ENCODE assay signal across 9 cellular contexts in the genomic region with DNA sequence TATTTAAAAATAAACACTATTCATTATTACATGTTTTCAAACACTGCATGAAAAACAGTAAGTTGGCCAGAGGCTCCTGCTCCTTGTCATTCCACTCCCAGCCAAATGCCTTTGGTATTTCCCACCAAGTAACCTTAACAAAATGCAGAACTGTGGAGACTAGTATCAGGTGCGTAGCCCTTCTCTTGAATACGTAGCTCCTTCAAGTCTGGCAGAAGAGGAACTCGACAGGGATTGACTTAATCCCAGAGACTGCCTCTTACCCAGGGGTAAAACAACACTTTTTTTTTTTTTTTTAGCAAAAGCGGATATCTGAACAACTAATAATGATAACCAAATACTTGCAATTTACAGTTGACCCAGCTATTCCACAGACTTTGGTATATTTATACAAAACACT. TPM values are rescaled to one million over a fixed set of nuclear protein-coding genes. Genes with fewer than 3 reads are reported as not detected.
DNase-seq lines count a peak whose midpoint lies in the region; ATAC-seq, FAIRE-seq and TF ChIP-seq lines count a peak whose summit lies in the region.
"Had no signal": no experiment of that assay in that cellular context is flagged by ENCODE, and none has a peak within 500 bp of the region (broad histone marks: within the 10 kb centered on the region; RNA-seq: fewer than 3 reads in every experiment).

No MANE protein-coding gene starts in this region.

- no peaks in the 10 kb centered on the region for H4K20me1 ChIP-seq in IMR-90 (ENCODE audit: insufficient read depth, low read length)

- no peak for TF ChIP-seq POLR2A in IMR-90 (IDR thresholded peaks at IDR 0.05; ENCODE audit: low read depth, low read length)

- H3K56ac ChIP-seq in IMR-90 (ENCODE audit: extremely low read depth, insufficient read depth, low read length): peak overlapping the region; percentile 16; the same call in 1 of the 2 replicates

- no peak overlapping the region for H2AK9ac ChIP-seq in IMR-90 (replicated peaks; ENCODE audit: low read depth, low read length, poor library complexity)

- no TSS peak for BruUV-seq in IMR-90 (replicated peaks; lab: Mats Ljungman, UMichigan)

- H3K27me3 ChIP-seq in IMR-90 (ENCODE audit: control insufficient read depth, insufficient read depth, low read length) (no peaks in the 10 kb centered on the region), bronchial epithelial cell (ENCODE audit: control insufficient read depth, insufficient read depth, low read length) (no peaks in the 10 kb centered on the region), muscle layer of duodenum (ENCODE audit: low read depth, low read length) (no peaks in the 10 kb centered on the region)

- H3K79me1 ChIP-seq in IMR-90 (ENCODE audit: low read depth in 1 of 2, low read length in 2 of 2): peaks cover 14 to 37% of the 10 kb centered on the region in 2 experiments

- H3K9me1 ChIP-seq in IMR-90 (ENCODE audit: insufficient read depth, low read length): 0 out of 2 replicates have a peak, but pooled peaks cover 3% of the 10 kb centered on the region

- H2AK5ac ChIP-seq in IMR-90 (ENCODE audit: low read depth, low read length): no peak overlapping the region

- H3K4me3 ChIP-seq in IMR-90 (ENCODE audit: insufficient read depth, low read depth, low read length) (peak overlapping the region; percentile 66), bronchial epithelial cell (ENCODE audit: low read depth, low read length) (peak overlapping the region; percentile 89), muscle layer of duodenum (ENCODE audit: low read depth in 1 of 2, low read length in 2 of 2) (peak overlapping the region; percentile 78 to 92)

- WGBS in IMR-90 (ENCODE audit: extremely low coverage in 2 of 2, insufficient read length in 1 of 2), 2 experiments: no CpG with 5 or more reads among the region's 4 CpGs

- no peak overlapping the region for H2BK120ac ChIP-seq in IMR-90 (ENCODE audit: low read depth, low read length)

- peak overlapping the region; percentile 94 for H3K23ac ChIP-seq in IMR-90 (ENCODE audit: low read depth, low read length)

- DNase-seq in AML-193 (lab: John Stamatoyannopoulos, UW): peak; percentile 14 to 25
- no peak for DNase-seq in IMR-90
- DNase-seq in bronchial epithelial cell (ENCODE audit: low read depth): no peak
- DNase-seq in NCI-H2029 treated with DMSO at 0.1 percent for 48 hours (lab: John Stamatoyannopoulos, UW): no peak
- no peak for DNase-seq in DMS79 (lab: John Stamatoyannopoulos, UW)
- no peak for DNase-seq in middle frontal gyrus (ENCODE audit: extremely low spot score, low spot score)

- no peak overlapping the region for H2BK5ac ChIP-seq in IMR-90 (ENCODE audit: low read depth, low read length, poor library complexity, severe bottlenecking)

- H3K4me1 ChIP-seq in IMR-90 (ENCODE audit: control insufficient read depth, insufficient read depth, low read length) (0 out of 2 replicates have a peak, but pooled peaks cover 2% of the 10 kb centered on the region), muscle layer of duodenum (ENCODE audit: control insufficient read depth in 1 of 2, insufficient read depth in 2 of 2, low read length in 2 of 2) (peaks cover 0 to 11% of the 10 kb centered on the region in 2 donors)

- POLR2A ChIA-PET in IMR-90 (lab: Charles Lee; ENCODE audit: unreplicated experiment): no interaction called here

- H4K91ac ChIP-seq in IMR-90 (ENCODE audit: insufficient read depth, low read depth, low read length): no peak overlapping the region

- no peak overlapping the region for H2BK15ac ChIP-seq in IMR-90 (ENCODE audit: low read depth, low read length)

- ATAC-seq in IMR-90 (ENCODE audit: low read depth) (no peak), GM19351 (IDR thresholded peaks at IDR 0.05; ENCODE audit: unreplicated experiment) (no peak)

- H4K5ac ChIP-seq in IMR-90 (ENCODE audit: low read depth, low read length): no peak overlapping the region; the same call in 1 of the 2 replicates

- no peaks in the 10 kb centered on the region for H3K9me3 ChIP-seq in IMR-90 (ENCODE audit: control insufficient read depth, insufficient read depth, low read length)
- H3K9me3 ChIP-seq in muscle layer of duodenum (ENCODE audit: control insufficient read depth in 1 of 2, low read length in 2 of 2): no peaks in the 10 kb centered on the region

- H3K4ac ChIP-seq in IMR-90 (ENCODE audit: low read depth, low read length): no peak overlapping the region

- H3K27ac ChIP-seq in IMR-90 (ENCODE audit: insufficient read depth, low read length): no peak overlapping the region
- peak overlapping the region; percentile 80 for H3K27ac ChIP-seq in muscle layer of duodenum (ENCODE audit: low read length)

- H3K4me2 ChIP-seq in IMR-90 (ENCODE audit: low read depth, low read length): peak overlapping the region; percentile 98

- H3K18ac ChIP-seq in IMR-90 (ENCODE audit: low read depth, low read length): no peak overlapping the region

- in situ Hi-C loops in IMR-90 (cut with MboI; ENCODE audit: low sequenced_read_pairs): no loop called here

- H2AFZ ChIP-seq in IMR-90 (replicated peaks; ENCODE audit: low read length, poor library complexity): no peak overlapping the region

- intact Hi-C loops in IMR-90 (cut with micrococcal nuclease): no loop called here

- TF ChIP-seq CTCF in IMR-90 (conservative IDR thresholded peaks at IDR 0.05; ENCODE audit: low read depth, low read length) (no peak), bronchial epithelial cell (IDR thresholded peaks at IDR 0.05; ENCODE audit: insufficient read depth, low read length, severe bottlenecking) (no peak)

- 0 out of 2 replicates have a peak overlapping the region, but pooled peaks have one; percentile 44 for H3K14ac ChIP-seq in IMR-90 (replicated peaks; ENCODE audit: low read depth, low read length)

- CTCF ChIA-PET in IMR-90 (lab: Yijun Ruan, JAX): interaction anchor here (0.6 to 2.8 kb wide), 5 partner anchors 9 to 239 kb away, joined by 3 to 14 read pairs (median 4); no protein-coding TSS in a partner anchor

- H3K9ac ChIP-seq in IMR-90 (ENCODE audit: low read depth, low read length): peak overlapping the region; percentile 75

- H3K36me3 ChIP-seq in IMR-90 (ENCODE audit: control insufficient read depth, insufficient read depth, low read length): peaks cover 8% of the 10 kb centered on the region
- peaks cover 7% of the 10 kb centered on the region for H3K36me3 ChIP-seq in bronchial epithelial cell (ENCODE audit: control insufficient read depth, insufficient read depth, low read length)
- peaks cover 21 to 30% of the 10 kb centered on the region in 2 donors for H3K36me3 ChIP-seq in muscle layer of duodenum (ENCODE audit: control insufficient read depth in 1 of 2, insufficient read depth in 2 of 2, low read length in 2 of 2)

- FAIRE-seq in bronchial epithelial cell (lab: Jason Lieb, UNC): no peak

- H2BK20ac ChIP-seq in IMR-90 (ENCODE audit: low read depth, low read length): no peak overlapping the region

- TF ChIP-seq RAD21 in IMR-90 (IDR thresholded peaks at IDR 0.05; ENCODE audit: low read length): no peak

- H4K8ac ChIP-seq in IMR-90 (ENCODE audit: low read depth in 2 of 2, low read length in 2 of 2): peak overlapping the region in 1 of 2 experiments; percentile 95; a peak in 2 of 4 replicates

- dilution Hi-C loops in IMR-90 (cut with HindIII; ENCODE audit: low sequenced_read_pairs, unreplicated experiment): no loop called here

TF ChIP-seq in IMR-90, 13 proteins besides CTCF, POLR2A, EP300 and RAD21:
- TF ChIP-seq RFX5 (IDR thresholded peaks at IDR 0.05; ENCODE audit: low read depth, low read length) (no peak), MAZ (IDR thresholded peaks at IDR 0.05; ENCODE audit: borderline replicate concordance, low read depth, low read length) (no peak), BHLHE40 (IDR thresholded peaks at IDR 0.05; ENCODE audit: low read depth, low read length) (no peak), RCOR1 (IDR thresholded peaks at IDR 0.05; ENCODE audit: insufficient replicate concordance, low read length) (no peak), SMC3 (IDR thresholded peaks at IDR 0.05; ENCODE audit: low read depth, low read length) (no peak), MXI1 (IDR thresholded peaks at IDR 0.05; ENCODE audit: borderline replicate concordance, low read depth, low read length) (no peak), MAFK (IDR thresholded peaks at IDR 0.05; ENCODE audit: low read depth, low read length) (no peak), CEBPB (IDR thresholded peaks at IDR 0.05; ENCODE audit: low read depth, low read length) (no peak), CHD1 (IDR thresholded peaks at IDR 0.05; ENCODE audit: low read depth, low read length) (no peak), FOS (IDR thresholded peaks at IDR 0.05; ENCODE audit: low read depth, low read length) (no peak)
- TF ChIP-seq, protein P1, sequence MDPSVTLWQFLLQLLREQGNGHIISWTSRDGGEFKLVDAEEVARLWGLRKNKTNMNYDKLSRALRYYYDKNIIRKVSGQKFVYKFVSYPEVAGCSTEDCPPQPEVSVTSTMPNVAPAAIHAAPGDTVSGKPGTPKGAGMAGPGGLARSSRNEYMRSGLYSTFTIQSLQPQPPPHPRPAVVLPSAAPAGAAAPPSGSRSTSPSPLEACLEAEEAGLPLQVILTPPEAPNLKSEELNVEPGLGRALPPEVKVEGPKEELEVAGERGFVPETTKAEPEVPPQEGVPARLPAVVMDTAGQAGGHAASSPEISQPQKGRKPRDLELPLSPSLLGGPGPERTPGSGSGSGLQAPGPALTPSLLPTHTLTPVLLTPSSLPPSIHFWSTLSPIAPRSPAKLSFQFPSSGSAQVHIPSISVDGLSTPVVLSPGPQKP (IDR thresholded peaks at IDR 0.05; ENCODE audit: borderline replicate concordance, low read depth, low read length): no peak

RNA-seq across cellular contexts. Expression of a gene that starts 0.7 kb away (rescaled TPM):
- 31.9 and 46.1 TPM in 2 replicates for total RNA-seq in IMR-90 (2012; rRNA removed)
- polyA plus RNA-seq in IMR-90 (2012; rRNA removed): 23.6 and 25.9 TPM in 2 replicates
- polyA plus RNA-seq in IMR-90 (2012; cell fraction: cytosol; rRNA removed): 6.3 and 8.4 TPM in 2 replicates
- polyA plus RNA-seq in IMR-90 (2012; cell fraction: nucleus; rRNA removed; ENCODE audit: low replicate concordance): 4.1 and 14.8 TPM in 2 replicates
- total RNA-seq in bronchial epithelial cell: 33.2 and 43.5 TPM in 2 replicates

RNA-seq across cellular contexts. Expression of a gene that starts 40.8 kb away (rescaled TPM):
- not detected in 2 replicates for total RNA-seq in IMR-90 (2012; rRNA removed)
- not detected in 2 replicates for polyA plus RNA-seq in IMR-90 (2012; rRNA removed)
- not detected in 2 replicates for polyA plus RNA-seq in IMR-90 (2012; cell fraction: cytosol; rRNA removed)
- polyA plus RNA-seq in IMR-90 (2012; cell fraction: nucleus; rRNA removed; ENCODE audit: low replicate concordance): not detected in 2 replicates
- total RNA-seq in bronchial epithelial cell: 0.26 and 2.1 TPM in 2 replicates
- total RNA-seq: subcutaneous adipose tissue had no signal

Comparison
In these comparisons a context has a peak if more than half of its experiments do, and no peak if none do; other contexts are left out.
1. DNase-seq: peak in AML-193 (2 of 2); none in IMR-90 (single experiment), bronchial epithelial cell (single experiment), NCI-H2029 treated with DMSO at 0.1 percent for 48 hours (single experiment), DMS79 (single experiment) and middle frontal gyrus (single experiment).
2. Peak in every context shown above with its lines, with median percentiles within 50 percentile points of each other: H3K4me3 ChIP-seq.